2 cellular contexts compared by ENCODE assay signal in genomic region chr7:107994366-107994765, GRCh38.
TF ChIP-seq lines count a peak whose summit lies in the region.

No MANE protein-coding gene starts in this region.

TF ChIP-seq in SK-N-SH, 30 proteins besides CTCF, POLR2A, EP300 and RAD21:
- TF ChIP-seq FOSL2 (IDR thresholded peaks at IDR 0.05; ENCODE audit: borderline replicate concordance, low read depth) (no peak), GABPA (IDR thresholded peaks at IDR 0.05; ENCODE audit: low read depth) (no peak), YY1 (IDR thresholded peaks at IDR 0.05; ENCODE audit: low read depth) (no peak), RXRA (IDR thresholded peaks at IDR 0.05; ENCODE audit: borderline replicate concordance, low read depth) (no peak), RCOR1 (IDR thresholded peaks at IDR 0.05; ENCODE audit: low read length) (no peak), ZBTB33 (IDR thresholded peaks at IDR 0.05; ENCODE audit: borderline replicate concordance, low read depth) (no peak), SMC3 (IDR thresholded peaks at IDR 0.05; ENCODE audit: low read depth, low read length) (no peak), EZH2phosphoT487 (IDR thresholded peaks at IDR 0.05; ENCODE audit: borderline replicate concordance, low read depth) (no peak), JUND (IDR thresholded peaks at IDR 0.05) (no peak), RFX5 (IDR thresholded peaks at IDR 0.05; ENCODE audit: low read length) (no peak), TEAD4 (IDR thresholded peaks at IDR 0.05; ENCODE audit: borderline replicate concordance, insufficient read depth) (no peak)
- TF ChIP-seq, protein P1, sequence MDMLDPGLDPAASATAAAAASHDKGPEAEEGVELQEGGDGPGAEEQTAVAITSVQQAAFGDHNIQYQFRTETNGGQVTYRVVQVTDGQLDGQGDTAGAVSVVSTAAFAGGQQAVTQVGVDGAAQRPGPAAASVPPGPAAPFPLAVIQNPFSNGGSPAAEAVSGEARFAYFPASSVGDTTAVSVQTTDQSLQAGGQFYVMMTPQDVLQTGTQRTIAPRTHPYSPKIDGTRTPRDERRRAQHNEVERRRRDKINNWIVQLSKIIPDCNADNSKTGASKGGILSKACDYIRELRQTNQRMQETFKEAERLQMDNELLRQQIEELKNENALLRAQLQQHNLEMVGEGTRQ (IDR thresholded peaks at IDR 0.05; ENCODE audit: borderline replicate concordance, low read depth, low read length) = no peak
- TF ChIP-seq, protein P2, sequence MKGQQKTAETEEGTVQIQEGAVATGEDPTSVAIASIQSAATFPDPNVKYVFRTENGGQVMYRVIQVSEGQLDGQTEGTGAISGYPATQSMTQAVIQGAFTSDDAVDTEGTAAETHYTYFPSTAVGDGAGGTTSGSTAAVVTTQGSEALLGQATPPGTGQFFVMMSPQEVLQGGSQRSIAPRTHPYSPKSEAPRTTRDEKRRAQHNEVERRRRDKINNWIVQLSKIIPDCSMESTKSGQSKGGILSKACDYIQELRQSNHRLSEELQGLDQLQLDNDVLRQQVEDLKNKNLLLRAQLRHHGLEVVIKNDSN (IDR thresholded peaks at IDR 0.05; ENCODE audit: borderline replicate concordance, low read depth) = no peak
- TF ChIP-seq, protein P3, sequence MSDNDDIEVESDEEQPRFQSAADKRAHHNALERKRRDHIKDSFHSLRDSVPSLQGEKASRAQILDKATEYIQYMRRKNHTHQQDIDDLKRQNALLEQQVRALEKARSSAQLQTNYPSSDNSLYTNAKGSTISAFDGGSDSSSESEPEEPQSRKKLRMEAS (IDR thresholded peaks at IDR 0.05; ENCODE audit: low read depth) = no peak

TF ChIP-seq in SK-N-SH treated with all-trans-retinoic acid at 6 μM for 48 hours, 23 proteins besides CTCF, POLR2A, EP300 and RAD21 (continued from another document):
- no peak for TF ChIP-seq CSDC2 (CRISPR knock-in tag; IDR thresholded peaks at IDR 0.05)
- TF ChIP-seq RARB (CRISPR knock-in tag; IDR thresholded peaks at IDR 0.05) = no peak
- no peak for TF ChIP-seq PATZ1 (CRISPR knock-in tag; IDR thresholded peaks at IDR 0.05; ENCODE audit: borderline replicate concordance)
- TF ChIP-seq, protein P4, sequence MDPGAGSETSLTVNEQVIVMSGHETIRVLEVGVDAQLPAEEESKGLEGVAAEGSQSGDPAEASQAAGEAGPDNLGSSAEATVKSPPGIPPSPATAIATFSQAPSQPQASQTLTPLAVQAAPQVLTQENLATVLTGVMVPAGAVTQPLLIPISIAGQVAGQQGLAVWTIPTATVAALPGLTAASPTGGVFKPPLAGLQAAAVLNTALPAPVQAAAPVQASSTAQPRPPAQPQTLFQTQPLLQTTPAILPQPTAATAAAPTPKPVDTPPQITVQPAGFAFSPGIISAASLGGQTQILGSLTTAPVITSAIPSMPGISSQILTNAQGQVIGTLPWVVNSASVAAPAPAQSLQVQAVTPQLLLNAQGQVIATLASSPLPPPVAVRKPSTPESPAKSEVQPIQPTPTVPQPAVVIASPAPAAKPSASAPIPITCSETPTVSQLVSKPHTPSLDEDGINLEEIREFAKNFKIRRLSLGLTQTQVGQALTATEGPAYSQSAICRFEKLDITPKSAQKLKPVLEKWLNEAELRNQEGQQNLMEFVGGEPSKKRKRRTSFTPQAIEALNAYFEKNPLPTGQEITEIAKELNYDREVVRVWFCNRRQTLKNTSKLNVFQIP (CRISPR knock-in tag; IDR thresholded peaks at IDR 0.05; ENCODE audit: borderline replicate concordance, low read depth) = no peak
- TF ChIP-seq PPARA (CRISPR knock-in tag; IDR thresholded peaks at IDR 0.05; ENCODE audit: borderline replicate concordance) = no peak
- TF ChIP-seq OSR1 (CRISPR knock-in tag; IDR thresholded peaks at IDR 0.05) = no peak
- no peak for TF ChIP-seq SNAI2 (CRISPR knock-in tag; IDR thresholded peaks at IDR 0.05)
- TF ChIP-seq ZNF565 (CRISPR knock-in tag; conservative IDR thresholded peaks at IDR 0.05; ENCODE audit: low read depth) = no peak
- no peak for TF ChIP-seq ZFP30 (CRISPR knock-in tag; IDR thresholded peaks at IDR 0.05)
- TF ChIP-seq ZNF70 (CRISPR knock-in tag; IDR thresholded peaks at IDR 0.05) = no peak
- no peak for TF ChIP-seq TCF4 (CRISPR knock-in tag; IDR thresholded peaks at IDR 0.05; ENCODE audit: borderline replicate concordance)
- TF ChIP-seq BACH2 (CRISPR knock-in tag; IDR thresholded peaks at IDR 0.05; ENCODE audit: borderline replicate concordance) = no peak
- TF ChIP-seq, protein P5, sequence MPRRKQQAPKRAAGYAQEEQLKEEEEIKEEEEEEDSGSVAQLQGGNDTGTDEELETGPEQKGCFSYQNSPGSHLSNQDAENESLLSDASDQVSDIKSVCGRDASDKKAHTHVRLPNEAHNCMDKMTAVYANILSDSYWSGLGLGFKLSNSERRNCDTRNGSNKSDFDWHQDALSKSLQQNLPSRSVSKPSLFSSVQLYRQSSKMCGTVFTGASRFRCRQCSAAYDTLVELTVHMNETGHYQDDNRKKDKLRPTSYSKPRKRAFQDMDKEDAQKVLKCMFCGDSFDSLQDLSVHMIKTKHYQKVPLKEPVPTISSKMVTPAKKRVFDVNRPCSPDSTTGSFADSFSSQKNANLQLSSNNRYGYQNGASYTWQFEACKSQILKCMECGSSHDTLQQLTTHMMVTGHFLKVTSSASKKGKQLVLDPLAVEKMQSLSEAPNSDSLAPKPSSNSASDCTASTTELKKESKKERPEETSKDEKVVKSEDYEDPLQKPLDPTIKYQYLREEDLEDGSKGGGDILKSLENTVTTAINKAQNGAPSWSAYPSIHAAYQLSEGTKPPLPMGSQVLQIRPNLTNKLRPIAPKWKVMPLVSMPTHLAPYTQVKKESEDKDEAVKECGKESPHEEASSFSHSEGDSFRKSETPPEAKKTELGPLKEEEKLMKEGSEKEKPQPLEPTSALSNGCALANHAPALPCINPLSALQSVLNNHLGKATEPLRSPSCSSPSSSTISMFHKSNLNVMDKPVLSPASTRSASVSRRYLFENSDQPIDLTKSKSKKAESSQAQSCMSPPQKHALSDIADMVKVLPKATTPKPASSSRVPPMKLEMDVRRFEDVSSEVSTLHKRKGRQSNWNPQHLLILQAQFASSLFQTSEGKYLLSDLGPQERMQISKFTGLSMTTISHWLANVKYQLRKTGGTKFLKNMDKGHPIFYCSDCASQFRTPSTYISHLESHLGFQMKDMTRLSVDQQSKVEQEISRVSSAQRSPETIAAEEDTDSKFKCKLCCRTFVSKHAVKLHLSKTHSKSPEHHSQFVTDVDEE (CRISPR knock-in tag; IDR thresholded peaks at IDR 0.05) = no peak
- no peak for TF ChIP-seq TOX (CRISPR knock-in tag; IDR thresholded peaks at IDR 0.05; ENCODE audit: borderline replicate concordance)
- no peak for TF ChIP-seq ESRRG (CRISPR knock-in tag; IDR thresholded peaks at IDR 0.05)
- no peak for TF ChIP-seq ARNTL (CRISPR knock-in tag; IDR thresholded peaks at IDR 0.05; ENCODE audit: borderline replicate concordance, low read depth)
- TF ChIP-seq, protein P6, sequence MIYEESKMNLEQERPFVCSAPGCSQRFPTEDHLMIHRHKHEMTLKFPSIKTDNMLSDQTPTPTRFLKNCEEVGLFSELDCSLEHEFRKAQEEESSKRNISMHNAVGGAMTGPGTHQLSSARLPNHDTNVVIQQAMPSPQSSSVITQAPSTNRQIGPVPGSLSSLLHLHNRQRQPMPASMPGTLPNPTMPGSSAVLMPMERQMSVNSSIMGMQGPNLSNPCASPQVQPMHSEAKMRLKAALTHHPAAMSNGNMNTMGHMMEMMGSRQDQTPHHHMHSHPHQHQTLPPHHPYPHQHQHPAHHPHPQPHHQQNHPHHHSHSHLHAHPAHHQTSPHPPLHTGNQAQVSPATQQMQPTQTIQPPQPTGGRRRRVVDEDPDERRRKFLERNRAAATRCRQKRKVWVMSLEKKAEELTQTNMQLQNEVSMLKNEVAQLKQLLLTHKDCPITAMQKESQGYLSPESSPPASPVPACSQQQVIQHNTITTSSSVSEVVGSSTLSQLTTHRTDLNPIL (CRISPR knock-in tag; IDR thresholded peaks at IDR 0.05; ENCODE audit: low read depth) = no peak
TF ChIP-seq in SK-N-SH treated with all-trans-retinoic acid at 6 μM for 48 hours: peak in this region for 0.
